Comparison of ENCODE assay signal across 28 cellular contexts in genomic region chr1:220225957-220226356, GRCh38.
"Had no signal": no experiment of that assay in that cellular context is flagged by ENCODE, and none has a peak within 500 bp of the region (broad histone marks: within the 10 kb centered on the region; RNA-seq: fewer than 3 reads in every experiment).

No MANE protein-coding gene starts in this region.

- H3K9me3 Mint-ChIP-seq: activated CD4-positive, alpha-beta T cell treated with anti-CD3 and anti-CD28 coated beads, Interleukin-2, amount 10 ng/mL, durations not matched to agents 7 days and 5 days; activated CD8-positive, alpha-beta T cell treated with anti-CD3 and anti-CD28 coated beads for 36 hours; activated naive CD4-positive, alpha-beta T cell treated with anti-CD3 and anti-CD28 coated beads, Interleukin-2, amount 50 U/mL, for 24 hours; activated T-helper 1 cell treated with anti-CD3 and anti-CD28 coated beads, Interleukin-12 subunit alpha, Interleukin-12 subunit beta, Interleukin-2, Interleukin-4 antibody, amounts not matched to agents 30 ng/mL and 10 ng/mL and 1 ng/mL, durations not matched to agents 14 hours and 24 hours and 36 hours had no signal

- H3K27me3 Mint-ChIP-seq: activated CD4-positive, alpha-beta T cell treated with anti-CD3 and anti-CD28 coated beads, Interleukin-2, amount 10 ng/mL, durations not matched to agents 7 days and 5 days; activated CD8-positive, alpha-beta T cell treated with anti-CD3 and anti-CD28 coated beads for 36 hours; activated naive CD4-positive, alpha-beta T cell treated with anti-CD3 and anti-CD28 coated beads, Interleukin-2, amount 50 U/mL, for 24 hours had no signal

- DNase-seq: activated CD4-positive, alpha-beta T cell treated with anti-CD3 and anti-CD28 coated beads, Interleukin-2, amount 10 ng/mL, durations not matched to agents 7 days and 5 days; activated CD4-positive, CD25-positive, alpha-beta regulatory T cell; activated CD8-positive, alpha-beta memory T cell treated with anti-CD3 and anti-CD28 coated beads, Interleukin-2, amount 50 U/mL, for 4 hours; activated CD8-positive, alpha-beta T cell treated with anti-CD3 and anti-CD28 coated beads for 36 hours; activated effector memory CD4-positive, alpha-beta T cell treated with Interleukin-2 at 50 U/mL for 16 hours; activated naive CD4-positive, alpha-beta T cell; body of pancreas; central memory CD4-positive, alpha-beta T cell; cortex of kidney; MG63; MV-4-11; NCI-H1092 treated with DMSO at 0.1 percent for 48 hours; NCI-H1417 treated with DMSO at 0.1 percent for 48 hours; NCI-H1694; NCI-H2029 treated with DMSO at 0.1 percent for 48 hours; NCI-H345; NCI-H510A; NCI-H748 treated with DMSO at 0.1 percent for 48 hours; NK-92 treated with Interleukin-12 subunit alpha and Interleukin-12 subunit beta, amount 100 ng/mL, for 24 hours; PC-3; SHP77; T-helper 2 cell; T1000 had no signal

- H3K4me3 ChIP-seq: ascending aorta, body of pancreas, MG63, SJSA1 had no signal

- H3K4me1 Mint-ChIP-seq: activated CD4-positive, alpha-beta T cell treated with anti-CD3 and anti-CD28 coated beads, Interleukin-2, amount 10 ng/mL, durations not matched to agents 7 days and 5 days had no signal

- H3K4me3 Mint-ChIP-seq: activated CD4-positive, alpha-beta T cell treated with anti-CD3 and anti-CD28 coated beads, Interleukin-2, amount 10 ng/mL, durations not matched to agents 7 days and 5 days; activated CD8-positive, alpha-beta T cell treated with anti-CD3 and anti-CD28 coated beads for 36 hours; activated naive CD4-positive, alpha-beta T cell treated with anti-CD3 and anti-CD28 coated beads, Interleukin-2, amount 50 U/mL, for 24 hours; activated T-helper 1 cell treated with anti-CD3 and anti-CD28 coated beads, Interleukin-12 subunit alpha, Interleukin-12 subunit beta, Interleukin-2, Interleukin-4 antibody, amounts not matched to agents 30 ng/mL and 10 ng/mL and 1 ng/mL, durations not matched to agents 14 hours and 24 hours and 36 hours had no signal

- ATAC-seq: activated CD8-positive, alpha-beta T cell treated with anti-CD3 and anti-CD28 coated beads for 36 hours; body of pancreas; PC-3; SK-N-SH treated with all-trans-retinoic acid at 6 μM for 48 hours had no signal

- H3K27ac Mint-ChIP-seq: activated CD4-positive, alpha-beta T cell treated with anti-CD3 and anti-CD28 coated beads, Interleukin-2, amount 10 ng/mL, durations not matched to agents 7 days and 5 days; activated CD8-positive, alpha-beta T cell treated with anti-CD3 and anti-CD28 coated beads for 36 hours; activated T-helper 1 cell treated with anti-CD3 and anti-CD28 coated beads, Interleukin-12 subunit alpha, Interleukin-12 subunit beta, Interleukin-2, Interleukin-4 antibody, amounts not matched to agents 30 ng/mL and 10 ng/mL and 1 ng/mL, durations not matched to agents 14 hours and 24 hours and 36 hours had no signal

- H3K27me3 ChIP-seq: ascending aorta, body of pancreas, MG63, SJSA1 had no signal
